In the genomic region with DNA sequence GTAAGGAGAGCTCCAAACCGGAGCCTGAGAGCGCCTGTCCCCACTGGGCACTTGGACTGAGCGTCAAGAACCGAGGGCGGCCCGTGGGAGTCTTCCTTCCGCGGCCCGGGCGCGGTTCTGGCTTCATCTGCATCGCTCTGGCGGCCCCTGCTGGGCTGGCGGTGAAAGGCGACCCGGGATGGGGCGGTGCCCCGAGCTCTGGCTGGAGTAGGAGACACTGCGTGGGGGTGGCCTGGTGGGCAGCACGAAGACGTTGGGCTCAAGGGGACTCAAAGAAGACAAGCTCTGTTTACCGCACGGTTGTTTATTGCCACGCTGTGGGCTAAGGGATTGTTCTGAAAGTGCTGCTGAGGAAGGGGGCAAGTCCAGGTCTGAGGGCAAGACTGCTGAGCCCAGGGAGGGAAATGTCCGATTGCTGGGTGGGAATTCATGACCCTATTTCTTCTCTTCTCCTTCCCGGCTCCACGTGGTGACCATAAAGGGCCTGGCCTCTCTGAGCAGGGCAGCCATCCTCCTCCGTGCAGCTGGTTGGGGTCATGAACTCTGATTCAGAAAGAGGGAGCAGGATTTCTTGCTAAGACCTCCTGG, we compare ENCODE assay signal across 1 cellular context.
TF ChIP-seq lines count a peak whose summit lies in the region.

No MANE protein-coding gene starts in this region.

TF ChIP-seq in GM12878, 131 proteins besides CTCF, POLR2A, EP300 and RAD21 (continues in another document):
- no peak for TF ChIP-seq NFIC (IDR thresholded peaks at IDR 0.05; ENCODE audit: low read depth, low read length)
- 0 out of 4 replicates have a peak, but pooled peaks of 1 of the 2 experiments have one; percentile 14 for TF ChIP-seq ETV6 (conservative IDR thresholded peaks at IDR 0.05 in 1 of 2, IDR thresholded peaks at IDR 0.05 in 1 of 2; ENCODE audit: borderline replicate concordance in 1 of 2, low read depth in 1 of 2)
- TF ChIP-seq, protein P1, sequence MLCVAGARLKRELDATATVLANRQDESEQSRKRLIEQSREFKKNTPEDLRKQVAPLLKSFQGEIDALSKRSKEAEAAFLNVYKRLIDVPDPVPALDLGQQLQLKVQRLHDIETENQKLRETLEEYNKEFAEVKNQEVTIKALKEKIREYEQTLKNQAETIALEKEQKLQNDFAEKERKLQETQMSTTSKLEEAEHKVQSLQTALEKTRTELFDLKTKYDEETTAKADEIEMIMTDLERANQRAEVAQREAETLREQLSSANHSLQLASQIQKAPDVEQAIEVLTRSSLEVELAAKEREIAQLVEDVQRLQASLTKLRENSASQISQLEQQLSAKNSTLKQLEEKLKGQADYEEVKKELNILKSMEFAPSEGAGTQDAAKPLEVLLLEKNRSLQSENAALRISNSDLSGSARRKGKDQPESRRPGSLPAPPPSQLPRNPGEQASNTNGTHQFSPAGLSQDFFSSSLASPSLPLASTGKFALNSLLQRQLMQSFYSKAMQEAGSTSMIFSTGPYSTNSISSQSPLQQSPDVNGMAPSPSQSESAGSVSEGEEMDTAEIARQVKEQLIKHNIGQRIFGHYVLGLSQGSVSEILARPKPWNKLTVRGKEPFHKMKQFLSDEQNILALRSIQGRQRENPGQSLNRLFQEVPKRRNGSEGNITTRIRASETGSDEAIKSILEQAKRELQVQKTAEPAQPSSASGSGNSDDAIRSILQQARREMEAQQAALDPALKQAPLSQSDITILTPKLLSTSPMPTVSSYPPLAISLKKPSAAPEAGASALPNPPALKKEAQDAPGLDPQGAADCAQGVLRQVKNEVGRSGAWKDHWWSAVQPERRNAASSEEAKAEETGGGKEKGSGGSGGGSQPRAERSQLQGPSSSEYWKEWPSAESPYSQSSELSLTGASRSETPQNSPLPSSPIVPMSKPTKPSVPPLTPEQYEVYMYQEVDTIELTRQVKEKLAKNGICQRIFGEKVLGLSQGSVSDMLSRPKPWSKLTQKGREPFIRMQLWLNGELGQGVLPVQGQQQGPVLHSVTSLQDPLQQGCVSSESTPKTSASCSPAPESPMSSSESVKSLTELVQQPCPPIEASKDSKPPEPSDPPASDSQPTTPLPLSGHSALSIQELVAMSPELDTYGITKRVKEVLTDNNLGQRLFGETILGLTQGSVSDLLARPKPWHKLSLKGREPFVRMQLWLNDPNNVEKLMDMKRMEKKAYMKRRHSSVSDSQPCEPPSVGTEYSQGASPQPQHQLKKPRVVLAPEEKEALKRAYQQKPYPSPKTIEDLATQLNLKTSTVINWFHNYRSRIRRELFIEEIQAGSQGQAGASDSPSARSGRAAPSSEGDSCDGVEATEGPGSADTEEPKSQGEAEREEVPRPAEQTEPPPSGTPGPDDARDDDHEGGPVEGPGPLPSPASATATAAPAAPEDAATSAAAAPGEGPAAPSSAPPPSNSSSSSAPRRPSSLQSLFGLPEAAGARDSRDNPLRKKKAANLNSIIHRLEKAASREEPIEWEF (IDR thresholded peaks at IDR 0.05; ENCODE audit: insufficient replicate concordance, low read depth, low read length) = no peak
- TF ChIP-seq IKZF2 (IDR thresholded peaks at IDR 0.05) = no peak
- 0 out of 2 replicates have a peak, but pooled peaks have one; percentile 20 for TF ChIP-seq CBFB (IDR thresholded peaks at IDR 0.05; ENCODE audit: low read depth)
- TF ChIP-seq, protein P2, sequence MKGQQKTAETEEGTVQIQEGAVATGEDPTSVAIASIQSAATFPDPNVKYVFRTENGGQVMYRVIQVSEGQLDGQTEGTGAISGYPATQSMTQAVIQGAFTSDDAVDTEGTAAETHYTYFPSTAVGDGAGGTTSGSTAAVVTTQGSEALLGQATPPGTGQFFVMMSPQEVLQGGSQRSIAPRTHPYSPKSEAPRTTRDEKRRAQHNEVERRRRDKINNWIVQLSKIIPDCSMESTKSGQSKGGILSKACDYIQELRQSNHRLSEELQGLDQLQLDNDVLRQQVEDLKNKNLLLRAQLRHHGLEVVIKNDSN (IDR thresholded peaks at IDR 0.05; ENCODE audit: borderline replicate concordance, extremely low read length, insufficient read depth, low read depth, low read length) = no peak
- no peak for TF ChIP-seq PAX8 (IDR thresholded peaks at IDR 0.05)
- TF ChIP-seq, protein P3, sequence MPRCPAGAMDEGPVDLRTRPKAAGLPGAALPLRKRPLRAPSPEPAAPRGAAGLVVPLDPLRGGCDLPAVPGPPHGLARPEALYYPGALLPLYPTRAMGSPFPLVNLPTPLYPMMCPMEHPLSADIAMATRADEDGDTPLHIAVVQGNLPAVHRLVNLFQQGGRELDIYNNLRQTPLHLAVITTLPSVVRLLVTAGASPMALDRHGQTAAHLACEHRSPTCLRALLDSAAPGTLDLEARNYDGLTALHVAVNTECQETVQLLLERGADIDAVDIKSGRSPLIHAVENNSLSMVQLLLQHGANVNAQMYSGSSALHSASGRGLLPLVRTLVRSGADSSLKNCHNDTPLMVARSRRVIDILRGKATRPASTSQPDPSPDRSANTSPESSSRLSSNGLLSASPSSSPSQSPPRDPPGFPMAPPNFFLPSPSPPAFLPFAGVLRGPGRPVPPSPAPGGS (IDR thresholded peaks at IDR 0.05; ENCODE audit: borderline replicate concordance, insufficient read depth, low read depth, low read length, poor library complexity, severe bottlenecking) = no peak
- TF ChIP-seq TBL1XR1 (IDR thresholded peaks at IDR 0.05; ENCODE audit: low read depth, low read length) = peak; percentile 40; the same call in 1 of the 2 replicates
- no peak for TF ChIP-seq ZSCAN29 (IDR thresholded peaks at IDR 0.05)
- no peak; the same call in 1 of the 2 replicates for TF ChIP-seq BACH1 (IDR thresholded peaks at IDR 0.05; ENCODE audit: borderline replicate concordance)
- TF ChIP-seq SREBF2 (IDR thresholded peaks at IDR 0.05; ENCODE audit: low read length) = no peak
- TF ChIP-seq, protein P4, sequence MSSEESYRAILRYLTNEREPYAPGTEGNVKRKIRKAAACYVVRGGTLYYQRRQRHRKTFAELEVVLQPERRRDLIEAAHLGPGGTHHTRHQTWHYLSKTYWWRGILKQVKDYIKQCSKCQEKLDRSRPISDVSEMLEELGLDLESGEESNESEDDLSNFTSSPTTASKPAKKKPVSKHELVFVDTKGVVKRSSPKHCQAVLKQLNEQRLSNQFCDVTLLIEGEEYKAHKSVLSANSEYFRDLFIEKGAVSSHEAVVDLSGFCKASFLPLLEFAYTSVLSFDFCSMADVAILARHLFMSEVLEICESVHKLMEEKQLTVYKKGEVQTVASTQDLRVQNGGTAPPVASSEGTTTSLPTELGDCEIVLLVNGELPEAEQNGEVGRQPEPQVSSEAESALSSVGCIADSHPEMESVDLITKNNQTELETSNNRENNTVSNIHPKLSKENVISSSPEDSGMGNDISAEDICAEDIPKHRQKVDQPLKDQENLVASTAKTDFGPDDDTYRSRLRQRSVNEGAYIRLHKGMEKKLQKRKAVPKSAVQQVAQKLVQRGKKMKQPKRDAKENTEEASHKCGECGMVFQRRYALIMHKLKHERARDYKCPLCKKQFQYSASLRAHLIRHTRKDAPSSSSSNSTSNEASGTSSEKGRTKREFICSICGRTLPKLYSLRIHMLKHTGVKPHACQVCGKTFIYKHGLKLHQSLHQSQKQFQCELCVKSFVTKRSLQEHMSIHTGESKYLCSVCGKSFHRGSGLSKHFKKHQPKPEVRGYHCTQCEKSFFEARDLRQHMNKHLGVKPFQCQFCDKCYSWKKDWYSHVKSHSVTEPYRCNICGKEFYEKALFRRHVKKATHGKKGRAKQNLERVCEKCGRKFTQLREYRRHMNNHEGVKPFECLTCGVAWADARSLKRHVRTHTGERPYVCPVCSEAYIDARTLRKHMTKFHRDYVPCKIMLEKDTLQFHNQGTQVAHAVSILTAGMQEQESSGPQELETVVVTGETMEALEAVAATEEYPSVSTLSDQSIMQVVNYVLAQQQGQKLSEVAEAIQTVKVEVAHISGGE (CRISPR knock-in tag; IDR thresholded peaks at IDR 0.05) = no peak
- peak; percentile 38; the same call in 1 of the 2 replicates for TF ChIP-seq RUNX3 (IDR thresholded peaks at IDR 0.05; ENCODE audit: low read length)
- TF ChIP-seq ZBED1 (IDR thresholded peaks at IDR 0.05; ENCODE audit: borderline replicate concordance) = no peak
- no peak for TF ChIP-seq RFX5 (IDR thresholded peaks at IDR 0.05; ENCODE audit: low read depth, low read length)
- TF ChIP-seq CHD2 (IDR thresholded peaks at IDR 0.05; ENCODE audit: borderline replicate concordance, low read depth, low read length) = no peak
- TF ChIP-seq SRF (IDR thresholded peaks at IDR 0.05; ENCODE audit: low read depth in 2 of 2, low read length in 2 of 2) = no peak
- TF ChIP-seq, protein P5, sequence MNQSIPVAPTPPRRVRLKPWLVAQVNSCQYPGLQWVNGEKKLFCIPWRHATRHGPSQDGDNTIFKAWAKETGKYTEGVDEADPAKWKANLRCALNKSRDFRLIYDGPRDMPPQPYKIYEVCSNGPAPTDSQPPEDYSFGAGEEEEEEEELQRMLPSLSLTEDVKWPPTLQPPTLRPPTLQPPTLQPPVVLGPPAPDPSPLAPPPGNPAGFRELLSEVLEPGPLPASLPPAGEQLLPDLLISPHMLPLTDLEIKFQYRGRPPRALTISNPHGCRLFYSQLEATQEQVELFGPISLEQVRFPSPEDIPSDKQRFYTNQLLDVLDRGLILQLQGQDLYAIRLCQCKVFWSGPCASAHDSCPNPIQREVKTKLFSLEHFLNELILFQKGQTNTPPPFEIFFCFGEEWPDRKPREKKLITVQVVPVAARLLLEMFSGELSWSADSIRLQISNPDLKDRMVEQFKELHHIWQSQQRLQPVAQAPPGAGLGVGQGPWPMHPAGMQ (IDR thresholded peaks at IDR 0.05; ENCODE audit: borderline replicate concordance) = no peak
- no peak for TF ChIP-seq NBN (IDR thresholded peaks at IDR 0.05)
- no peak for TF ChIP-seq TCF7 (IDR thresholded peaks at IDR 0.05; ENCODE audit: borderline replicate concordance)
- no peak for TF ChIP-seq HDAC2 (IDR thresholded peaks at IDR 0.05)
- no peak for TF ChIP-seq RCOR1 (conservative IDR thresholded peaks at IDR 0.05; ENCODE audit: low read depth, low read length)
- TF ChIP-seq IKZF1 (conservative IDR thresholded peaks at IDR 0.05) = peak; percentile 51
- 0 out of 3 replicates have a peak, but pooled peaks have one; percentile 9 for TF ChIP-seq POU2F2 (IDR thresholded peaks at IDR 0.05; ENCODE audit: borderline replicate concordance, low read depth, low read length)
- peak; percentile 35 to 47; a peak in 2 of 4 replicates for TF ChIP-seq BHLHE40 (IDR thresholded peaks at IDR 0.05; ENCODE audit: borderline replicate concordance in 1 of 2, low read depth in 2 of 2, low read length in 1 of 2)
- TF ChIP-seq, protein P6, sequence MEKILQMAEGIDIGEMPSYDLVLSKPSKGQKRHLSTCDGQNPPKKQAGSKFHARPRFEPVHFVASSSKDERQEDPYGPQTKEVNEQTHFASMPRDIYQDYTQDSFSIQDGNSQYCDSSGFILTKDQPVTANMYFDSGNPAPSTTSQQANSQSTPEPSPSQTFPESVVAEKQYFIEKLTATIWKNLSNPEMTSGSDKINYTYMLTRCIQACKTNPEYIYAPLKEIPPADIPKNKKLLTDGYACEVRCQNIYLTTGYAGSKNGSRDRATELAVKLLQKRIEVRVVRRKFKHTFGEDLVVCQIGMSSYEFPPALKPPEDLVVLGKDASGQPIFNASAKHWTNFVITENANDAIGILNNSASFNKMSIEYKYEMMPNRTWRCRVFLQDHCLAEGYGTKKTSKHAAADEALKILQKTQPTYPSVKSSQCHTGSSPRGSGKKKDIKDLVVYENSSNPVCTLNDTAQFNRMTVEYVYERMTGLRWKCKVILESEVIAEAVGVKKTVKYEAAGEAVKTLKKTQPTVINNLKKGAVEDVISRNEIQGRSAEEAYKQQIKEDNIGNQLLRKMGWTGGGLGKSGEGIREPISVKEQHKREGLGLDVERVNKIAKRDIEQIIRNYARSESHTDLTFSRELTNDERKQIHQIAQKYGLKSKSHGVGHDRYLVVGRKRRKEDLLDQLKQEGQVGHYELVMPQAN (conservative IDR thresholded peaks at IDR 0.05) = 0 out of 2 replicates have a peak, but pooled peaks have one; percentile 18
- TF ChIP-seq CREM (IDR thresholded peaks at IDR 0.05; ENCODE audit: low read depth) = 0 out of 2 replicates have a peak, but pooled peaks have one; percentile 20
- no peak for TF ChIP-seq HDAC6 (IDR thresholded peaks at IDR 0.05; ENCODE audit: unreplicated experiment)
- no peak for TF ChIP-seq MYC (IDR thresholded peaks at IDR 0.05; ENCODE audit: insufficient read depth, insufficient read length, insufficient replicate concordance, low read length, severe bottlenecking)
- peak in 1 of 2 experiments; percentile 36; a peak in 1 of 3 replicates for TF ChIP-seq EGR1 (IDR thresholded peaks at IDR 0.05; ENCODE audit: borderline replicate concordance in 1 of 2, low read depth in 2 of 2, low read length in 2 of 2)
- TF ChIP-seq PAX5 (IDR thresholded peaks at IDR 0.05; ENCODE audit: borderline replicate concordance, low read depth, low read length) = no peak
- TF ChIP-seq TAF1 (IDR thresholded peaks at IDR 0.05; ENCODE audit: borderline replicate concordance, low read depth, low read length) = no peak
- TF ChIP-seq KDM1A (IDR thresholded peaks at IDR 0.05; ENCODE audit: borderline replicate concordance) = no peak
- TF ChIP-seq SMARCA5 (IDR thresholded peaks at IDR 0.05) = peak; percentile 65; the same call in 1 of the 2 replicates
- TF ChIP-seq NR2C1 (IDR thresholded peaks at IDR 0.05) = no peak
- 0 out of 2 replicates have a peak, but pooled peaks have one; percentile 35 for TF ChIP-seq NR2F1 (conservative IDR thresholded peaks at IDR 0.05)
- TF ChIP-seq, protein P7, sequence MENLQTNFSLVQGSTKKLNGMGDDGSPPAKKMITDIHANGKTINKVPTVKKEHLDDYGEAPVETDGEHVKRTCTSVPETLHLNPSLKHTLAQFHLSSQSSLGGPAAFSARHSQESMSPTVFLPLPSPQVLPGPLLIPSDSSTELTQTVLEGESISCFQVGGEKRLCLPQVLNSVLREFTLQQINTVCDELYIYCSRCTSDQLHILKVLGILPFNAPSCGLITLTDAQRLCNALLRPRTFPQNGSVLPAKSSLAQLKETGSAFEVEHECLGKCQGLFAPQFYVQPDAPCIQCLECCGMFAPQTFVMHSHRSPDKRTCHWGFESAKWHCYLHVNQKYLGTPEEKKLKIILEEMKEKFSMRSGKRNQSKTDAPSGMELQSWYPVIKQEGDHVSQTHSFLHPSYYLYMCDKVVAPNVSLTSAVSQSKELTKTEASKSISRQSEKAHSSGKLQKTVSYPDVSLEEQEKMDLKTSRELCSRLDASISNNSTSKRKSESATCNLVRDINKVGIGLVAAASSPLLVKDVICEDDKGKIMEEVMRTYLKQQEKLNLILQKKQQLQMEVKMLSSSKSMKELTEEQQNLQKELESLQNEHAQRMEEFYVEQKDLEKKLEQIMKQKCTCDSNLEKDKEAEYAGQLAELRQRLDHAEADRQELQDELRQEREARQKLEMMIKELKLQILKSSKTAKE (IDR thresholded peaks at IDR 0.05; ENCODE audit: low read depth, poor library complexity, severe bottlenecking) = no peak
- peak; percentile 79 for TF ChIP-seq YY1 (IDR thresholded peaks at IDR 0.05; ENCODE audit: low read depth, low read length)
- peak; percentile 97 for TF ChIP-seq SMC3 (IDR thresholded peaks at IDR 0.05; ENCODE audit: borderline replicate concordance, low read length)
- 0 out of 2 replicates have a peak, but pooled peaks have one; percentile 11 for TF ChIP-seq ZNF24 (IDR thresholded peaks at IDR 0.05)
- TF ChIP-seq ZNF384 (IDR thresholded peaks at IDR 0.05; ENCODE audit: borderline replicate concordance, low read depth, low read length) = no peak
